ENCODE assay signal across 15 cellular contexts in the genomic region with DNA sequence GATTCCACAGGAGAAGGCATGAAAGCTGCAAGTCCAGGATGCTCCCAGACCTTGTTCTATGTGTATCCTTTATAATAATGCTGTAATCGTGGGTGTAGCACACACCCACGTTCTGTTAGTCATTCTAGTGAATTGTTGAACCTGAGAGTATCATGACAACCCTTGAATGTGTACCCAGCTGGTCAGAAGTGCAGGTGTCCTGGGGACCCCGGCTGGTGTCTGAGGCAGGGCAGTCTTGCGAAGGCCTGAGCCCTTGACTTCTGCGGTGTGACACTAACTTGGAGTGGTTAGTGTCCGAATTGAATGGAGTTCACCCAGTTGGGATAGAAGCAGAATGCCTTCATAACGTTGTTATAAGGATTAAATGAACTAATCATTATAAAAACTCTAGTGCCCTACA.
DNase-seq lines count a peak whose midpoint lies in the region; ATAC-seq and TF ChIP-seq lines count a peak whose summit lies in the region.
"Had no signal": no experiment of that assay in that cellular context is flagged by ENCODE, and none has a peak within 500 bp of the region (broad histone marks: within the 10 kb centered on the region; RNA-seq: fewer than 3 reads in every experiment).

No MANE protein-coding gene starts in this region.

- H3K27ac Mint-ChIP-seq in activated T-helper 17 cell treated with anti-CD3 and anti-CD28 coated beads, Interleukin-2, amount 50 U/mL, for 72 hours, result no peak overlapping the region
- no peak overlapping the region for H3K27ac Mint-ChIP-seq in H9
- no peak overlapping the region for H3K27ac Mint-ChIP-seq in glutamatergic neuron (ENCODE audit: unreplicated experiment)
- H3K27ac Mint-ChIP-seq: B cell; CD4-positive, alpha-beta T cell had no signal

- no peak overlapping the region for H3K4me2 ChIP-seq in neuronal stem cell (ENCODE audit: insufficient read depth, low read length, poor library complexity, severe bottlenecking)
- H3K4me2 ChIP-seq in H9 (ENCODE audit: insufficient read depth, insufficient read length, low read length), result no peak overlapping the region

- no peaks in the 10 kb centered on the region for H3K79me1 ChIP-seq in neuronal stem cell (ENCODE audit: low read depth, low read length)
- no peaks in the 10 kb centered on the region for H3K79me1 ChIP-seq in H9 (ENCODE audit: insufficient read depth, low read depth, low read length, poor library complexity, severe bottlenecking)

- H2BK15ac ChIP-seq in neuronal stem cell (ENCODE audit: low read length) (no peak overlapping the region), H9 (ENCODE audit: low read depth, low read length) (no peak overlapping the region)

- no peak overlapping the region for H3K14ac ChIP-seq in neuronal stem cell (ENCODE audit: low read length)
- no peak overlapping the region for H3K14ac ChIP-seq in H9 (ENCODE audit: insufficient read depth, low read length)

- TF ChIP-seq CTCF in HEK293 (tag by site-specific recombination; IDR thresholded peaks at IDR 0.05) (no peak), RWPE2 (IDR thresholded peaks at IDR 0.05; ENCODE audit: poor library complexity, severe bottlenecking) (no peak), H9 (conservative IDR thresholded peaks at IDR 0.05) (no peak), glutamatergic neuron (IDR thresholded peaks at IDR 0.05; ENCODE audit: partially characterized antibody, unreplicated experiment) (no peak)

- no CpG with 5 or more reads among the region's 7 CpGs for WGBS in neuronal stem cell (ENCODE audit: extremely low coverage in 2 of 2, insufficient read length in 2 of 2, insufficient replicate concordance in 1 of 2), 2 donors
- no CpG with 5 or more reads among the region's 7 CpGs for WGBS in H9 (ENCODE audit: extremely low coverage, insufficient read length, low lambda C conversion rate)

- CTCF ChIA-PET in HEK293 (lab: Yijun Ruan, JAX), result interaction anchor here (0.6 to 1.5 kb wide), 7 partner anchors 9 to 466 kb away, joined by 3 to 5 read pairs (median 3); no protein-coding TSS in a partner anchor

- H4K91ac ChIP-seq in neuronal stem cell (ENCODE audit: low read depth, low read length, poor library complexity), result no peak overlapping the region
- H4K91ac ChIP-seq in H9 (ENCODE audit: insufficient read length, low read depth, low read length), result no peak overlapping the region

- H4K5ac ChIP-seq in H9 (ENCODE audit: insufficient read length, low read depth, low read length), result no peak overlapping the region

- POLR2A ChIA-PET in HEK293 (lab: Yijun Ruan, JAX), result interaction anchor here (1.2 kb wide), 1 partner anchor 218 kb away, joined by 7 read pairs; a partner anchor contains a TSS

- no peak overlapping the region for H3K4me3 ChIP-seq in HEK293 (ENCODE audit: low read depth, low read length)
- no peak overlapping the region for H3K4me3 ChIP-seq in RWPE2 (ENCODE audit: severe bottlenecking)
- H3K4me3 ChIP-seq in neuronal stem cell (ENCODE audit: low read length in 2 of 2), result no peak overlapping the region
- H3K4me3 ChIP-seq: GM23248 had no signal

- H3K9ac ChIP-seq in neuronal stem cell (ENCODE audit: low read depth, low read length, poor library complexity), result no peak overlapping the region
- H3K9ac ChIP-seq in H9 (ENCODE audit: extremely low read depth, insufficient read length, low read length), result no peak overlapping the region
- H3K9ac ChIP-seq: GM23248 had no signal

- no peak overlapping the region for H3K18ac ChIP-seq in neuronal stem cell (ENCODE audit: low read length)
- H3K18ac ChIP-seq in H9 (ENCODE audit: insufficient read length, low read depth, low read length), result no peak overlapping the region

- no peak overlapping the region for H2BK20ac ChIP-seq in H9 (ENCODE audit: low read depth, low read length, poor library complexity, severe bottlenecking)

- ATAC-seq in RWPE2 (ENCODE audit: low read depth) (no peak), HG03097 (IDR thresholded peaks at IDR 0.05; ENCODE audit: low FRiP score, unreplicated experiment) (no peak), HG02852 (IDR thresholded peaks at IDR 0.05; ENCODE audit: unreplicated experiment) (no peak)
- ATAC-seq in activated T-helper 17 cell treated with anti-CD3 and anti-CD28 coated beads, Interleukin-2, amount 50 U/mL, for 72 hours (replicated peaks), result peak; percentile 37

- H2AFZ ChIP-seq in neuronal stem cell (ENCODE audit: low read length), result no peak overlapping the region
- no peak overlapping the region for H2AFZ ChIP-seq in H9 (ENCODE audit: low read length)
- H2AFZ ChIP-seq: GM23248 had no signal

- peak; percentile 7 for DNase-seq in RWPE2 (ENCODE audit: low spot score)
- no peak for DNase-seq in neuronal stem cell (ENCODE audit: low spot score)
- no peak for DNase-seq in H9
- DNase-seq in glutamatergic neuron, result no peak
- DNase-seq: C1 segment of cervical spinal cord, Calu3, DMS 273 treated with DMSO at 0.1 percent for 48 hours, GM23248, IMR-90 had no signal

- H3K27ac ChIP-seq in HEK293 (ENCODE audit: extremely low read depth, low read depth, low read length) (no peak overlapping the region), RWPE2 (ENCODE audit: poor library complexity, severe bottlenecking) (no peak overlapping the region), neuronal stem cell (replicated peaks; ENCODE audit: low read length) (no peak overlapping the region), H9 (ENCODE audit: insufficient read length, low read depth, low read length) (no peak overlapping the region)
- H3K27ac ChIP-seq: GM23248 had no signal

- H2BK120ac ChIP-seq in neuronal stem cell (ENCODE audit: low read depth, low read length), result peak overlapping the region; percentile 38
- H2BK120ac ChIP-seq in H9 (ENCODE audit: low read depth, low read length, poor library complexity, severe bottlenecking), result no peak overlapping the region

- H3K23me2 ChIP-seq in H9 (ENCODE audit: insufficient read length, low read depth, low read length, poor library complexity, severe bottlenecking), result no peaks in the 10 kb centered on the region

- peaks cover 6% of the 10 kb centered on the region for H3K4me1 ChIP-seq in HEK293 (ENCODE audit: control insufficient read depth, insufficient read depth, low read length)
- H3K4me1 ChIP-seq in RWPE2 (ENCODE audit: insufficient read depth, poor library complexity, severe bottlenecking), result no peaks in the 10 kb centered on the region
- H3K4me1 ChIP-seq in neuronal stem cell (ENCODE audit: control insufficient read depth in 2 of 2, insufficient read depth in 1 of 2, low read depth in 1 of 2, low read length in 2 of 2), result peaks cover under 1 to 37% of the 10 kb centered on the region in 2 donors
- H3K4me1 ChIP-seq in H9 (ENCODE audit: insufficient read depth, low read length), result no peaks in the 10 kb centered on the region

- H3K4me1 Mint-ChIP-seq in activated T-helper 17 cell treated with anti-CD3 and anti-CD28 coated beads, Interleukin-2, amount 50 U/mL, for 72 hours, result no peaks in the 10 kb centered on the region
- H3K4me1 Mint-ChIP-seq in H9, result peaks cover 58 to 69% of the 10 kb centered on the region in 2 experiments
- peaks cover 10% of the 10 kb centered on the region for H3K4me1 Mint-ChIP-seq in glutamatergic neuron (ENCODE audit: low read depth, unreplicated experiment)
- H3K4me1 Mint-ChIP-seq: B cell had no signal

- H3T11ph ChIP-seq in H9 (ENCODE audit: low read length), result no peak overlapping the region

- no peaks in the 10 kb centered on the region for H3K36me3 Mint-ChIP-seq in activated T-helper 17 cell treated with anti-CD3 and anti-CD28 coated beads, Interleukin-2, amount 50 U/mL, for 72 hours (ENCODE audit: low read depth)
- H3K36me3 Mint-ChIP-seq in H9 (ENCODE audit: insufficient read depth in 1 of 3, low read depth in 3 of 3), result peaks cover 0 to 19% (median 0%) of the 10 kb centered on the region in 3 experiments; a peak in 3 of 7 replicates
- peaks cover 13% of the 10 kb centered on the region for H3K36me3 Mint-ChIP-seq in glutamatergic neuron (ENCODE audit: unreplicated experiment)

- no peaks in the 10 kb centered on the region for H4K20me1 ChIP-seq in H9 (ENCODE audit: control insufficient read depth, insufficient read depth, insufficient read length)

- H2BK12ac ChIP-seq in neuronal stem cell (ENCODE audit: low read length) (peak overlapping the region; percentile 80), H9 (ENCODE audit: insufficient read length, low read depth, low read length) (no peak overlapping the region)

- H3K9me3 ChIP-seq in HEK293 (ENCODE audit: control insufficient read depth, insufficient read depth, low read depth, low read length), result no peaks in the 10 kb centered on the region
- no peaks in the 10 kb centered on the region for H3K9me3 ChIP-seq in RWPE2 (ENCODE audit: severe bottlenecking)
- peaks cover 4 to 7% of the 10 kb centered on the region in 2 donors for H3K9me3 ChIP-seq in neuronal stem cell (replicated peaks in 1 of 2; ENCODE audit: control insufficient read depth in 2 of 2, insufficient read depth in 1 of 2, low read depth in 1 of 2, low read length in 2 of 2)
- no peaks in the 10 kb centered on the region for H3K9me3 ChIP-seq in H9 (ENCODE audit: control insufficient read depth, low read depth, low read length)

- H3K27me3 ChIP-seq in RWPE2 (ENCODE audit: insufficient read depth, poor library complexity, severe bottlenecking), result peaks cover 32% of the 10 kb centered on the region
- H3K27me3 ChIP-seq in neuronal stem cell (ENCODE audit: control insufficient read depth in 3 of 3, insufficient read depth in 3 of 3, low read depth in 1 of 3, low read length in 3 of 3), result peaks cover 0 to 15% (median 0%) of the 10 kb centered on the region in 3 experiments
- H3K27me3 ChIP-seq in H9 (ENCODE audit: insufficient read depth, low read length), result peaks cover 7% of the 10 kb centered on the region; the same call in 1 of the 2 replicates

- H4K8ac ChIP-seq in neuronal stem cell (ENCODE audit: low read depth, low read length) (no peak overlapping the region), H9 (replicated peaks; ENCODE audit: insufficient read length, low read depth, low read length) (no peak overlapping the region)

- H3K27me3 Mint-ChIP-seq in activated T-helper 17 cell treated with anti-CD3 and anti-CD28 coated beads, Interleukin-2, amount 50 U/mL, for 72 hours, result peaks cover 4% of the 10 kb centered on the region
- peaks cover 88% of the 10 kb centered on the region for H3K27me3 Mint-ChIP-seq in H9 (ENCODE audit: low read depth)
- no peaks in the 10 kb centered on the region for H3K27me3 Mint-ChIP-seq in glutamatergic neuron (ENCODE audit: unreplicated experiment)
- H3K27me3 Mint-ChIP-seq: CD4-positive, alpha-beta T cell had no signal

- H2BK5ac ChIP-seq in neuronal stem cell (ENCODE audit: low read length), result no peak overlapping the region
- H2BK5ac ChIP-seq in H9 (ENCODE audit: insufficient read length, low read length), result no peak overlapping the region

- no peaks in the 10 kb centered on the region for H3K36me3 ChIP-seq in HEK293 (ENCODE audit: control insufficient read depth in 2 of 2, insufficient read depth in 1 of 2, low read length in 2 of 2)
- no peaks in the 10 kb centered on the region for H3K36me3 ChIP-seq in RWPE2 (ENCODE audit: low read depth)
- no peaks in the 10 kb centered on the region for H3K36me3 ChIP-seq in neuronal stem cell (replicated peaks in 1 of 2; ENCODE audit: control insufficient read depth in 2 of 2, insufficient read depth in 2 of 2, low read length in 2 of 2)

- H3K79me2 ChIP-seq in H9 (ENCODE audit: insufficient read depth, low read length), result no peaks in the 10 kb centered on the region

- H3K23ac ChIP-seq in neuronal stem cell (ENCODE audit: low read depth, low read length, poor library complexity), result no peak overlapping the region
- no peak overlapping the region for H3K23ac ChIP-seq in H9 (ENCODE audit: insufficient read length, low read depth, low read length)

- no peak overlapping the region for H3K4ac ChIP-seq in neuronal stem cell (ENCODE audit: low read length)
- no peak overlapping the region for H3K4ac ChIP-seq in H9 (ENCODE audit: low read depth, low read length)

- no peak overlapping the region for H3K56ac ChIP-seq in H9 (ENCODE audit: insufficient read length, low read depth, low read length)

- peaks cover 4% of the 10 kb centered on the region for H3K9me3 Mint-ChIP-seq in activated T-helper 17 cell treated with anti-CD3 and anti-CD28 coated beads, Interleukin-2, amount 50 U/mL, for 72 hours
- H3K9me3 Mint-ChIP-seq in H9 (peaks cover 12 to 22% of the 10 kb centered on the region in 2 experiments), glutamatergic neuron (ENCODE audit: unreplicated experiment) (peaks cover 11% of the 10 kb centered on the region)
- H3K9me3 Mint-ChIP-seq: CD4-positive, alpha-beta T cell had no signal

- H3K4me3 Mint-ChIP-seq in activated T-helper 17 cell treated with anti-CD3 and anti-CD28 coated beads, Interleukin-2, amount 50 U/mL, for 72 hours, result no peak overlapping the region
- H3K4me3 Mint-ChIP-seq in H9 (no peak overlapping the region), glutamatergic neuron (ENCODE audit: unreplicated experiment) (no peak overlapping the region)
- H3K4me3 Mint-ChIP-seq: B cell; CD4-positive, alpha-beta T cell had no signal

- H2AK5ac ChIP-seq in neuronal stem cell (ENCODE audit: low read depth, low read length) (no peak overlapping the region), H9 (ENCODE audit: insufficient read length, low read length) (no peak overlapping the region)
